In the genomic region with DNA sequence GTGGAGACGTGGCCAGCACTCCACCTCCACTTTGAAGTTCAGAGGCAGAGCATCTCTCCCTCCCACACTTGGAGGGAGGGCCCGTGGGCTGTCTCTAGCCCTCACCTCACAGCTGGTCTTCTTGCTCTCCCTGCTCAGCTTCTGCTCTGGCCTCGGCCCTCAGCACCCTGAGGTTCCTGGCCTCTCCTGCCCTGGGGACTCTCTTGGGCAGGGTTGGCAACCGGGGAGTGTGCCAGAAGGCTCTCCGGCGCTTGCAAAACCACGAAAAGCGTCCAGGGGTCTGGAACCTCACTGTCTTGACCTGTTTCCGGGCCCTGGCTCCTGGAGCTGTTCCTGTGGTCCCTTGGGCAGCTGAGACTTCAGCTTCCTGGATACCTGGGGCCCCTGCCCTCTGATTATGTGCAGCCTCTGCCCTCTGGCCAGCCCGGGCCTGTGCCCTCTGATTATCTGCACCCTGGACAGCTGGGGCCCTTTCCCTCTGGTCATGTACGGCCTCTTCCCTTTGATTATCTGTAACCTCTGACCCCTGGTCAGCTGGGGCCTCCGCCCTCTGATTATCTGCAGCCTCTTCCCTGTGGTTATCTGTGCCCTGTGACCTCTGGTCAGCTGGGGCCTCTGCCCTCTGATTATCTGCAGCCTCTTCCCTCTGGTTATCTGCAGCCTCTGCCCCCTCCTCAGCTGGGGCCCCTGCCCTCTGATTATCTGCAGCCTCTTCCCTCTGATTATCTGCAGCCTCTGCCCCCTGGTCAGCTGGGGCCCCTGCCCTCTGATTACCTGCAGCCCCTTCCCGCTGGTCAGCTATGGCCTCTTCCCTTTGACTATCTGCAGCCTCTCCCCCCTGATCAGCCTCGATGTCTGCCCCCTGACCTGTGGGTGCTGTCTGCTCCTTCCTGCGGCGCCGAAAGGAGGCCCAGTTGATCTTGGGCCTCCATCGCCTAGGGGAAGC, we compare ENCODE assay signal across 12 cellular contexts. TPM values are rescaled to one million over a fixed set of nuclear protein-coding genes. Genes with fewer than 3 reads are reported as not detected.
DNase-seq lines count a peak whose midpoint lies in the region; ATAC-seq and TF ChIP-seq lines count a peak whose summit lies in the region.
"Had no signal": no experiment of that assay in that cellular context is flagged by ENCODE, and none has a peak within 500 bp of the region (broad histone marks: within the 10 kb centered on the region; RNA-seq: fewer than 3 reads in every experiment).

No MANE protein-coding gene starts in this region.

- H3K4me1 ChIP-seq in heart right ventricle (peaks cover 4 to 74% (median 27%) of the 10 kb centered on the region in 9 donors), neuronal stem cell (ENCODE audit: control insufficient read depth in 2 of 2, insufficient read depth in 1 of 2, low read depth in 1 of 2, low read length in 2 of 2) (peaks cover 28 to 31% of the 10 kb centered on the region in 2 donors), aorta (ENCODE audit: control insufficient read depth in 1 of 2, insufficient read depth in 2 of 2, low read length in 2 of 2) (no peaks in the 10 kb centered on the region)
- H3K4me1 ChIP-seq in CD8-positive, alpha-beta T cell (ENCODE audit: insufficient read depth, low read length), result peaks cover 10% of the 10 kb centered on the region

- H3K9me3 ChIP-seq in heart right ventricle, result no peaks in the 10 kb centered on the region
- peaks cover 2 to 3% of the 10 kb centered on the region in 2 donors for H3K9me3 ChIP-seq in neuronal stem cell (replicated peaks in 1 of 2; ENCODE audit: control insufficient read depth in 2 of 2, insufficient read depth in 1 of 2, low read depth in 1 of 2, low read length in 2 of 2)
- H3K9me3 ChIP-seq in aorta (ENCODE audit: control insufficient read depth, low read length), result no peaks in the 10 kb centered on the region
- no peaks in the 10 kb centered on the region for H3K9me3 ChIP-seq in CD8-positive, alpha-beta T cell (ENCODE audit: low read length)

- peak overlapping the region; percentile 52 for H3K18ac ChIP-seq in neuronal stem cell (ENCODE audit: low read length)

- no peaks in the 10 kb centered on the region for H3K9me3 Mint-ChIP-seq in CD8-positive, alpha-beta T cell

- H4K91ac ChIP-seq in neuronal stem cell (ENCODE audit: low read depth, low read length, poor library complexity), result no peak overlapping the region

- no peaks in the 10 kb centered on the region for H3K36me3 Mint-ChIP-seq in CD8-positive, alpha-beta T cell

- no peak overlapping the region for H2BK15ac ChIP-seq in neuronal stem cell (ENCODE audit: low read length)

- H3K27me3 ChIP-seq in heart right ventricle, result peaks cover 0 to 81% (median 46%) of the 10 kb centered on the region in 7 donors
- peaks cover 0 to 41% (median 5%) of the 10 kb centered on the region in 3 experiments for H3K27me3 ChIP-seq in neuronal stem cell (ENCODE audit: control insufficient read depth in 3 of 3, insufficient read depth in 3 of 3, low read depth in 1 of 3, low read length in 3 of 3)
- no peaks in the 10 kb centered on the region for H3K27me3 ChIP-seq in aorta (ENCODE audit: control insufficient read depth in 1 of 2, insufficient read depth in 2 of 2, low read length in 1 of 2)
- H3K27me3 ChIP-seq in CD8-positive, alpha-beta T cell (ENCODE audit: insufficient read depth, low read length), result peaks cover 41% of the 10 kb centered on the region

- no peak for TF ChIP-seq CTCF in heart right ventricle (IDR thresholded peaks at IDR 0.05)
- no peak for TF ChIP-seq CTCF in fibroblast of villous mesenchyme (IDR thresholded peaks at IDR 0.05; ENCODE audit: insufficient read depth, low read depth, low read length)
- no peak for TF ChIP-seq CTCF in CD8-positive, alpha-beta T cell (IDR thresholded peaks at IDR 0.05)

- H2BK5ac ChIP-seq in neuronal stem cell (ENCODE audit: low read length), result peak overlapping the region; percentile 84

- H3K23ac ChIP-seq in neuronal stem cell (ENCODE audit: low read depth, low read length, poor library complexity), result peak overlapping the region; percentile 68

- 48 to 52% methylated on average over 18 of the region's 18 CpGs for WGBS in heart right ventricle, 2 donors
- WGBS in neuronal stem cell (ENCODE audit: extremely low coverage in 2 of 2, insufficient read length in 2 of 2, insufficient replicate concordance in 1 of 2), 2 donors, result no CpG with 5 or more reads among the region's 18 CpGs
- 11 to 12% methylated on average over 18 of the region's 18 CpGs for WGBS in aorta, 2 donors

- intact Hi-C loops in heart right ventricle (cut with DNase I), result no loop called here
- intact Hi-C loops in cardiac septum (cut with DNase I), result no loop called here
- intact Hi-C loops in aorta (cut with DNase I), result no loop called here
- intact Hi-C loops in CD8-positive, alpha-beta T cell (cut with DNase I, micrococcal nuclease), result no loop called here

- H3K4me3 ChIP-seq in heart right ventricle (peak overlapping the region; percentile 50 to 75 (median 62)), fibroblast of villous mesenchyme (ENCODE audit: low read depth, low read length) (peak overlapping the region; percentile 83), neuronal stem cell (ENCODE audit: low read length in 2 of 2) (peak overlapping the region; percentile 83 to 87), aorta (ENCODE audit: low read length in 2 of 2) (peak overlapping the region; percentile 43)
- H3K4me3 ChIP-seq in CD8-positive, alpha-beta T cell (ENCODE audit: low read depth, low read length), result no peak overlapping the region

- H3K14ac ChIP-seq in neuronal stem cell (ENCODE audit: low read length), result peak overlapping the region; percentile 87

- no peak overlapping the region for H4K8ac ChIP-seq in neuronal stem cell (ENCODE audit: low read depth, low read length)

- no peak overlapping the region for H3K4me3 Mint-ChIP-seq in CD8-positive, alpha-beta T cell

- H3K27ac ChIP-seq in heart right ventricle, result peak overlapping the region in 9 of 10 donors; percentile 86 to 96 (median 89)
- H3K27ac ChIP-seq in neuronal stem cell (replicated peaks; ENCODE audit: low read length), result no peak overlapping the region
- peak overlapping the region in 1 of 2 donors; percentile 13 for H3K27ac ChIP-seq in aorta (ENCODE audit: low read depth in 1 of 2, low read length in 2 of 2)
- no peak overlapping the region for H3K27ac ChIP-seq in CD8-positive, alpha-beta T cell (ENCODE audit: low read depth, low read length)

- no peak overlapping the region for H3K27ac Mint-ChIP-seq in CD8-positive, alpha-beta T cell

- peaks cover 7% of the 10 kb centered on the region for H3K79me1 ChIP-seq in neuronal stem cell (ENCODE audit: low read depth, low read length)

- H2AK5ac ChIP-seq in neuronal stem cell (ENCODE audit: low read depth, low read length), result peak overlapping the region; percentile 92

- H3K4ac ChIP-seq in neuronal stem cell (ENCODE audit: low read length), result peak overlapping the region; percentile 14

- H2AFZ ChIP-seq in neuronal stem cell (ENCODE audit: low read length), result no peak overlapping the region

- DNase-seq in heart right ventricle (no peak), cardiac septum (ENCODE audit: low spot score) (no peak), fibroblast of villous mesenchyme (ENCODE audit: low read depth) (no peak), neuronal stem cell (ENCODE audit: low spot score) (no peak), aorta (no peak), NCI-H1092 (lab: John Stamatoyannopoulos, UW) (no peak)
- no peak for DNase-seq in CD8-positive, alpha-beta T cell
- DNase-seq: ACHN; stimulated activated CD4-positive, alpha-beta T cell treated with anti-CD3 and anti-CD28 coated beads, Interleukin-4, amount 100 ng/mL, for 24 hours; T-helper 9 cell had no signal

- H3K9ac ChIP-seq in neuronal stem cell (ENCODE audit: low read depth, low read length, poor library complexity), result no peak overlapping the region

- H3K27me3 Mint-ChIP-seq in CD8-positive, alpha-beta T cell (ENCODE audit: low read depth), result peaks cover 73% of the 10 kb centered on the region

- no peak overlapping the region for H2BK120ac ChIP-seq in neuronal stem cell (ENCODE audit: low read depth, low read length)

- ATAC-seq in heart right ventricle (no peak), aorta (ENCODE audit: low FRiP score) (no peak), GM21528 (IDR thresholded peaks at IDR 0.05; ENCODE audit: low FRiP score, unreplicated experiment) (no peak)
- ATAC-seq in CD8-positive, alpha-beta T cell, result no peak

- H3K36me3 ChIP-seq in heart right ventricle (peaks cover 0 to 7% (median 0%) of the 10 kb centered on the region in 9 donors), neuronal stem cell (replicated peaks in 1 of 2; ENCODE audit: control insufficient read depth in 2 of 2, insufficient read depth in 2 of 2, low read length in 2 of 2) (peaks cover 7 to 23% of the 10 kb centered on the region in 2 donors), aorta (ENCODE audit: control insufficient read depth in 1 of 2, insufficient read depth in 2 of 2, low read length in 1 of 2) (no peaks in the 10 kb centered on the region)
- H3K36me3 ChIP-seq in CD8-positive, alpha-beta T cell (ENCODE audit: insufficient read depth, low read length), result no peaks in the 10 kb centered on the region

- H3K4me2 ChIP-seq in neuronal stem cell (ENCODE audit: insufficient read depth, low read length, poor library complexity, severe bottlenecking), result peak overlapping the region; percentile 92

- H3K4me1 Mint-ChIP-seq in CD8-positive, alpha-beta T cell (ENCODE audit: low read depth), result peaks cover 19% of the 10 kb centered on the region

- POLR2A ChIA-PET in CD8-positive, alpha-beta T cell (lab: Charles Lee), result no interaction called here

- H2BK12ac ChIP-seq in neuronal stem cell (ENCODE audit: low read length), result peak overlapping the region; percentile 73

- CTCF ChIA-PET in CD8-positive, alpha-beta T cell (lab: Charles Lee), result interaction anchor here (1.0 to 1.2 kb wide), 2 partner anchors 9 to 76 kb away, joined by 3 to 4 read pairs; no protein-coding TSS in a partner anchor

RNA-seq across cellular contexts. Expression of a gene that starts 2.0 kb away (rescaled TPM):
- total RNA-seq in heart right ventricle (10 to 100 TPM; 21.3 to 37.3 (median 28.6) TPM), cardiac septum (34.2 TPM), fibroblast of villous mesenchyme (8.6 and 12.9 TPM in 2 replicates), aorta (10 to 100 TPM; 18.8 to 25.7 TPM)
- polyA plus RNA-seq in heart right ventricle (10 to 100 TPM; 14.4 to 15.0 TPM), aorta (10 to 100 TPM in 1 of 2 donors, 1 to 10 TPM in 1; 9.6 to 11.0 TPM)
- polyA plus RNA-seq in neuronal stem cell (2013, experiment 1 of 2), result 7.0 TPM
- polyA plus RNA-seq in neuronal stem cell (2013, experiment 2 of 2), result 7.6 TPM
- not detected for total RNA-seq in CD8-positive, alpha-beta T cell

RNA-seq across cellular contexts. Expression of a gene that starts 17.4 kb away (rescaled TPM):
- total RNA-seq in heart right ventricle (under 1 TPM in 5 of 10 donors, not detected in 5; 0.07 to 0.13 (median 0.08) TPM), cardiac septum (0.16 TPM), fibroblast of villous mesenchyme (under 0.01 TPM in 2 replicates), aorta (1 to 10 TPM; 3.1 to 4.3 TPM)
- polyA plus RNA-seq in heart right ventricle (under 1 TPM; 0.01 to 0.07 TPM), aorta (1 to 10 TPM; 1.2 to 1.6 TPM)
- polyA plus RNA-seq in neuronal stem cell (2013, experiment 1 of 2), result 0.52 TPM
- 0.47 TPM for polyA plus RNA-seq in neuronal stem cell (2013, experiment 2 of 2)
- total RNA-seq in CD8-positive, alpha-beta T cell, result under 1 TPM in 1 of 2 experiments, not detected in 1; 0.08 TPM
- total RNA-seq: dermis microvascular lymphatic vessel endothelial cell had no signal

Comparison
In these comparisons a context has a peak if more than half of its experiments do, and no peak if none do; other contexts are left out.
1. H3K27ac ChIP-seq: peak in heart right ventricle (9 of 10); none in neuronal stem cell (single experiment) and CD8-positive, alpha-beta T cell (single experiment).